10 cellular contexts compared by ENCODE assay signal in the genomic region with DNA sequence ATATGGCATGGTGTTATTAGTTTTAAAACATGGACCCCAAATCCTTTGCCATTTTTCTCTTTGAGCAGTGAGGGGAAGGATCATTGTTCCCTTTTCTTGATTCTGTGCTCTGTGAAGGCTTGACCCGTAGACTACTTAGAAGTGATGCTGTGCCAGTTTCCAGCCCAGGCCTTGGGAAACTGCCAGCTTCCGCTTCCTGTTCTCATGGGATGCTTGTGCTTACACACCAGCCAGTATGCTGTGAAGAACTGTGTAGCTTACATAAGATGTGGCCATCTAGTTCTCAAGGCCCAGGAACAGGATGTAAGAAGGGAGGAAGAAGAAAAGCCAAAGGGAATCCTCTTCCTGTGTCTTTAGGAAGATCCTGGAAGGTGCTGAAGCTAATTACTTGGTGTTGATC.
A peak's percentile ranks its signal among the peaks of the same experiment; 100 is the strongest.
DNase-seq lines count a peak whose midpoint lies in the region; ATAC-seq, FAIRE-seq and TF ChIP-seq lines count a peak whose summit lies in the region.
"Had no signal": no experiment of that assay in that cellular context is flagged by ENCODE, and none has a peak within 500 bp of the region (broad histone marks: within the 10 kb centered on the region; RNA-seq: fewer than 3 reads in every experiment).

No MANE protein-coding gene starts in this region.

- H3K27me3 Mint-ChIP-seq in HFFc6 (ENCODE audit: insufficient read depth) (no peaks in the 10 kb centered on the region; the same call in 1 of the 2 replicates), MCF 10A (ENCODE audit: insufficient read depth, unreplicated experiment) (no peaks in the 10 kb centered on the region)

- TF ChIP-seq POLR2A in GM12892 (IDR thresholded peaks at IDR 0.05; ENCODE audit: low read depth, low read length): no peak

- intact Hi-C loops in MCF 10A (cut with micrococcal nuclease): no loop called here

- H3K27me3 ChIP-seq in foreskin keratinocyte: no peaks in the 10 kb centered on the region

- FAIRE-seq in GM12892 (lab: Jason Lieb, UNC): no peak

- peak; percentile 13 for DNase-seq in HFFc6
- DNase-seq in MCF 10A (ENCODE audit: unreplicated experiment): peak; percentile 75
- DNase-seq in hepatic stellate cell (ENCODE audit: low spot score): peak; percentile 12
- DNase-seq in stromal cell of bone marrow (ENCODE audit: low read depth): peak; percentile 73
- DNase-seq in foreskin keratinocyte: no peak
- DNase-seq in iPS-NIHi7 (ENCODE audit: extremely low spot score): no peak
- no peak for DNase-seq in GM12892 (ENCODE audit: insufficient read length)

- peak overlapping the region; percentile 77 for H3K27ac Mint-ChIP-seq in HFFc6
- no peak overlapping the region for H3K27ac Mint-ChIP-seq in MCF 10A (ENCODE audit: low read depth, unreplicated experiment)
- H3K27ac Mint-ChIP-seq: activated T-helper 1 cell treated with anti-CD3 and anti-CD28 coated beads, Interleukin-12 subunit alpha, Interleukin-12 subunit beta, Interleukin-2, Interleukin-4 antibody, amounts not matched to agents 30 ng/mL and 10 ng/mL and 1 ng/mL, durations not matched to agents 14 hours and 24 hours and 36 hours had no signal

- TF ChIP-seq CTCF in HFFc6 (IDR thresholded peaks at IDR 0.05): no peak
- no peak for TF ChIP-seq CTCF in MCF 10A (IDR thresholded peaks at IDR 0.05; ENCODE audit: unreplicated experiment)
- no peak for TF ChIP-seq CTCF in foreskin keratinocyte (conservative IDR thresholded peaks at IDR 0.05)

- no peak overlapping the region for H3K27ac ChIP-seq in foreskin keratinocyte

- POLR2A ChIA-PET in MCF 10A (lab: Yijun Ruan, JAX): no interaction called here

- H3K9me3 Mint-ChIP-seq in HFFc6: no peaks in the 10 kb centered on the region
- H3K9me3 Mint-ChIP-seq in MCF 10A (ENCODE audit: unreplicated experiment): no peaks in the 10 kb centered on the region
- H3K9me3 Mint-ChIP-seq: activated T-helper 1 cell treated with anti-CD3 and anti-CD28 coated beads, Interleukin-12 subunit alpha, Interleukin-12 subunit beta, Interleukin-2, Interleukin-4 antibody, amounts not matched to agents 30 ng/mL and 10 ng/mL and 1 ng/mL, durations not matched to agents 14 hours and 24 hours and 36 hours had no signal

- H3K4me1 ChIP-seq in foreskin keratinocyte: no peaks in the 10 kb centered on the region

- CTCF ChIA-PET in MCF 10A (lab: Yijun Ruan, JAX): no interaction called here

- H3K4me3 Mint-ChIP-seq in HFFc6 (no peak overlapping the region), MCF 10A (ENCODE audit: unreplicated experiment) (no peak overlapping the region)
- H3K4me3 Mint-ChIP-seq: activated T-helper 1 cell treated with anti-CD3 and anti-CD28 coated beads, Interleukin-12 subunit alpha, Interleukin-12 subunit beta, Interleukin-2, Interleukin-4 antibody, amounts not matched to agents 30 ng/mL and 10 ng/mL and 1 ng/mL, durations not matched to agents 14 hours and 24 hours and 36 hours had no signal

- no peak for ATAC-seq in foreskin keratinocyte
- no peak for ATAC-seq in HG02798 (IDR thresholded peaks at IDR 0.05; ENCODE audit: poor library complexity, unreplicated experiment)
- ATAC-seq: Panc1 had no signal

- BruUV-seq in MCF 10A (replicated peaks; lab: Mats Ljungman, UMichigan): no TSS peak

- H3K4me1 Mint-ChIP-seq in HFFc6 (ENCODE audit: low read depth) (peaks cover 23% of the 10 kb centered on the region), MCF 10A (ENCODE audit: insufficient read depth, unreplicated experiment) (peaks cover 7% of the 10 kb centered on the region)

- H3K36me3 Mint-ChIP-seq in HFFc6 (ENCODE audit: low read depth) (peaks cover 11% of the 10 kb centered on the region), MCF 10A (ENCODE audit: insufficient read depth, unreplicated experiment) (no peaks in the 10 kb centered on the region)

Comparison
In these comparisons a context has a peak if more than half of its experiments do, and no peak if none do; other contexts are left out.
1. DNase-seq: peak in HFFc6 (single experiment), MCF 10A (single experiment), hepatic stellate cell (single experiment) and stromal cell of bone marrow (single experiment); none in foreskin keratinocyte (0 of 2), iPS-NIHi7 (single experiment) and GM12892 (single experiment).